In the genomic region with DNA sequence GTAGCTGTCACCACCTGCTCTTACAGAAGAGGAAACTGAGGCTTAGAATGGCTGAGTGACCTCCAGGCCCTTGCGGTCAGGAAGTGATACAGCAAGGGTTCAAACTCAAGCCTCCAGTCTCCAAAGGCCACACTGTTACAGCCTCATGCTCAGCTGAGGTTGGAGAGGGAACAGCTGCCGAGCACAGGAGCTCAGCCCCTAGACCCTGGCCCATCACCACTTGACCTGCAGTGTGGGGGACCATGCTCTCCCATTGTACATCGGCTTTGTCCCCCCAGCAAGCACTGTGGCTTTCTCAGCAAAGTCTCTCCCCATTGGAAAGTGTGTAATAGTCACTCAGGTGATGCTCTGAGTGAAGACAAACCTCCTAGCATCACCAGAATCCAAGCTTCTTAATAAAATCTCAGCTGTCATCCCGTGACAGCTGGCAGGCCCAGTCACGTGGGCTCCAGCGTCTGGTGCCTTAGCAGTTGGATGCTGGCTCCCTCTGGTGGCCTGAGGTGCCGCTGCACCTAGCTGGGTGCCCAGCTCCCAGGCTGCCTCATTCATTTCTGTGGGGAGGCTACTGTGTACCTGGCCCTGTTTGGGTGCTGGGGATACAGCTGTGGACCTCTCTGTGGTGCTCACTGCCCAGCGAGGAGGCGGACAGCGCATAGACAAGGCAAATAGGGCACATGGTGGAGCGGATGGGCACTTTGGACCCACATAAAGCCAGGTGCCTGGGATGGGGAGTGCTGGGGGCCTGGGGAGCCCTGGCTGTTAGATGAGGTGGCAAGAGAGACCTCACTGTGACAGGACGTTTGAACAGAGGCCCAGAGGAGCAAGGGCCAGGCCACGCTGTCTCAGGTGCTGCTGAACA, we compare ENCODE assay signal across 8 cellular contexts. TPM values are rescaled to one million over a fixed set of nuclear protein-coding genes. Genes with fewer than 3 reads are reported as not detected.
DNase-seq lines count a peak whose midpoint lies in the region; ATAC-seq and TF ChIP-seq lines count a peak whose summit lies in the region.

No MANE protein-coding gene starts in this region.

- peaks cover 33% of the 10 kb centered on the region for H3K4me1 Mint-ChIP-seq in dendritic cell treated with granulocyte-macrophage colony-stimulating factor and Interleukin-4, amounts not matched to agents 40 ng/mL and 50 ng/mL, for 4 days (ENCODE audit: low read depth)

- H3K27ac Mint-ChIP-seq in dendritic cell treated with granulocyte-macrophage colony-stimulating factor and Interleukin-4, amounts not matched to agents 40 ng/mL and 50 ng/mL, for 4 days: peak overlapping the region; percentile 81

- DNase-seq in ACHN: peak; percentile 73
- peak; percentile 79 to 89 for DNase-seq in NCI-H524 (lab: John Stamatoyannopoulos, UW)
- DNase-seq in activated CD4-positive, alpha-beta T cell treated with anti-CD3 and anti-CD28 coated beads, Interleukin-2, amount 50 U/mL, for 1 hour: peak; percentile 87
- peak; percentile 86 to 87 (median 87) for DNase-seq in right lobe of liver
- DNase-seq in stimulated activated CD4-positive, alpha-beta T cell treated with anti-CD3 and anti-CD28 coated beads, TNF-alpha, amount 100 ng/mL, for 1 hour (ENCODE audit: low read depth in 3 of 3, low spot score in 1 of 3): peak; percentile 63 to 74 (median 71)

- peak; percentile 97 to 100 (median 99) for TF ChIP-seq CTCF in right lobe of liver (IDR thresholded peaks at IDR 0.05)

- intact Hi-C loops in dendritic cell treated with granulocyte-macrophage colony-stimulating factor and Interleukin-4, amounts not matched to agents 40 ng/mL and 50 ng/mL, for 4 days (cut with micrococcal nuclease): loop anchor here (5.0 kb wide), 2 partner anchors 36 to 51 kb away; partner anchors contain the start of gene DAGLA
- intact Hi-C loops in right lobe of liver (cut with DNase I): loop anchor here in 1 of 2 donors (10.0 kb wide), 1 partner anchor 59 kb away; no protein-coding TSS in a partner anchor

- H3K4me3 ChIP-seq in right lobe of liver: no peak overlapping the region

- no peaks in the 10 kb centered on the region for H3K4me1 ChIP-seq in right lobe of liver

- H3K9me3 ChIP-seq in right lobe of liver: no peaks in the 10 kb centered on the region

- peaks cover 0 to 2% (median 0%) of the 10 kb centered on the region in 4 donors for H3K36me3 ChIP-seq in right lobe of liver

- no peak overlapping the region for H3K4me3 Mint-ChIP-seq in dendritic cell treated with granulocyte-macrophage colony-stimulating factor and Interleukin-4, amounts not matched to agents 40 ng/mL and 50 ng/mL, for 4 days

- H3K27me3 ChIP-seq in right lobe of liver: no peaks in the 10 kb centered on the region

- no peak overlapping the region for H3K27ac ChIP-seq in right lobe of liver

- in situ Hi-C loops in ACHN (cut with HindIII; ENCODE audit: low pct_ligation_motif_present, low pct_unique_long_range_greater_than_20kb, low sequenced_read_pairs): no loop called here

- no peak for TF ChIP-seq POLR2A in right lobe of liver (IDR thresholded peaks at IDR 0.05)

- no peaks in the 10 kb centered on the region for H3K9me3 Mint-ChIP-seq in dendritic cell treated with granulocyte-macrophage colony-stimulating factor and Interleukin-4, amounts not matched to agents 40 ng/mL and 50 ng/mL, for 4 days

- H3K27me3 Mint-ChIP-seq in dendritic cell treated with granulocyte-macrophage colony-stimulating factor and Interleukin-4, amounts not matched to agents 40 ng/mL and 50 ng/mL, for 4 days: no peaks in the 10 kb centered on the region

- ATAC-seq in GM18867 (IDR thresholded peaks at IDR 0.05; ENCODE audit: unreplicated experiment): peak; percentile 84
- peak; percentile 68 for ATAC-seq in HG03439 (IDR thresholded peaks at IDR 0.05; ENCODE audit: unreplicated experiment)
- peak; percentile 89 to 98 (median 95) for ATAC-seq in right lobe of liver

- H3K36me3 Mint-ChIP-seq in dendritic cell treated with granulocyte-macrophage colony-stimulating factor and Interleukin-4, amounts not matched to agents 40 ng/mL and 50 ng/mL, for 4 days (ENCODE audit: low read depth): peaks cover 100% of the 10 kb centered on the region

- WGBS in right lobe of liver (ENCODE audit: insufficient coverage, low coverage, low lambda C conversion rate, missing lambda C conversion rate): 11% methylated on average over 10 of the region's 13 CpGs

RNA-seq across cellular contexts. Expression of gene MYRF, which starts 19.1 kb away (rescaled TPM):
- total RNA-seq in right lobe of liver: 10 to 100 TPM in 5 of 6 experiments, 1 to 10 TPM in 1; 7.6 to 16.4 (median 11.6) TPM

RNA-seq across cellular contexts. Expression of gene DAGLA, which starts 53.2 kb away (rescaled TPM):
- 1 to 10 TPM in 2 of 6 experiments, under 1 TPM in 4; 0.33 to 5.5 (median 0.79) TPM for total RNA-seq in right lobe of liver

RNA-seq across cellular contexts. Expression of gene TMEM258, which starts 59.0 kb away (rescaled TPM):
- total RNA-seq in right lobe of liver: 10 to 100 TPM; 31.6 to 74.5 (median 55.3) TPM

RNA-seq across cellular contexts. Expression of gene FEN1, which starts 59.4 kb away (rescaled TPM):
- total RNA-seq in right lobe of liver: 10 to 100 TPM in 2 of 6 experiments, 1 to 10 TPM in 4; 4.0 to 13.3 (median 5.4) TPM
